Comparison of ENCODE assay signal across 28 cellular contexts in the genomic region with DNA sequence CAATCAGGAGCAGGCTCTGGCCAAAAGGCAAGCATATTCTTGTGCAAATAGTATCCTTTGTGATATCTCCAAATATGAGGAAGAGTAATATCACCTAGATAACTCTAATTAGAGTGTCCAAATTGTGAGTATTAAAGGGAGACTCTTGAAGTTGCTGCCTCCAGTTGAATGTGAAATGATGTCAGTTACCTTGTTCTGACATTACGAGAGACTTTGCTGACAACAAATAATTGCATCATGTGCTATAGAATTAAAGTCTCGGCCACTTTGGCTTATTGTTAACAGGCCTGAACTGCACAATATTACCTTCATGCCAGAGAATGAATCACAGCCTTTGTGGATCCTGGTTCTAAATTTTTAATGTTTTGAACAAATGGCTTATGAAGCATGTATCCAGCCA.
"Had no signal": no experiment of that assay in that cellular context is flagged by ENCODE, and none has a peak within 500 bp of the region (broad histone marks: within the 10 kb centered on the region; RNA-seq: fewer than 3 reads in every experiment).

No MANE protein-coding gene starts in this region.

- H3K4me3 ChIP-seq: gastrocnemius medialis, neural progenitor cell, right lobe of liver, thoracic aorta had no signal

- H3K9me3 ChIP-seq: gastrocnemius medialis, right lobe of liver, thoracic aorta had no signal

- H3K27me3 Mint-ChIP-seq: activated naive CD4-positive, alpha-beta T cell treated with anti-CD3 and anti-CD28 coated beads, Interleukin-2, amount 10 ng/mL, durations not matched to agents 7 days and 5 days; activated naive CD8-positive, alpha-beta T cell treated with anti-CD3 and anti-CD28 coated beads, Interleukin-2, amount 10 ng/mL, durations not matched to agents 7 days and 5 days; central memory CD8-positive, alpha-beta T cell; dendritic cell treated with granulocyte-macrophage colony-stimulating factor and Interleukin-4, amounts not matched to agents 40 ng/mL and 50 ng/mL, for 4 days; naive thymus-derived CD8-positive, alpha-beta T cell had no signal

- H3K4me1 Mint-ChIP-seq: activated naive CD4-positive, alpha-beta T cell treated with anti-CD3 and anti-CD28 coated beads, Interleukin-2, amount 10 ng/mL, durations not matched to agents 7 days and 5 days; activated naive CD8-positive, alpha-beta T cell treated with anti-CD3 and anti-CD28 coated beads, Interleukin-2, amount 10 ng/mL, durations not matched to agents 7 days and 5 days; central memory CD8-positive, alpha-beta T cell; endodermal cell; naive thymus-derived CD8-positive, alpha-beta T cell had no signal

- DNase-seq: activated CD4-positive, alpha-beta T cell treated with anti-CD3 and anti-CD28 coated beads for 4 hours; activated CD4-positive, alpha-beta T cell treated with anti-CD3 and anti-CD28 coated beads, Interleukin-2, amount 50 U/mL, for 48 hours; activated CD8-positive, alpha-beta memory T cell treated with anti-CD3 and anti-CD28 coated beads for 24 hours; activated effector memory CD4-positive, alpha-beta T cell treated with anti-CD3 and anti-CD28 coated beads, Interleukin-2, amount 50 U/mL, for 16 hours; activated naive CD4-positive, alpha-beta T cell treated with anti-CD3 and anti-CD28 coated beads, Interleukin-2, amount 10 ng/mL, durations not matched to agents 7 days and 5 days; activated naive CD8-positive, alpha-beta T cell treated with anti-CD3 and anti-CD28 coated beads, Interleukin-2, amount 10 ng/mL, durations not matched to agents 7 days and 5 days; amniotic stem cell; endodermal cell; gastrocnemius medialis; glutamatergic neuron; left cardiac atrium; left ventricle myocardium superior; naive thymus-derived CD8-positive, alpha-beta T cell; occipital lobe; right lobe of liver; stimulated activated CD4-positive, alpha-beta T cell treated with anti-CD3 and anti-CD28 coated beads, Interleukin-12 subunit alpha, Interleukin-12 subunit beta, amount 100 ng/mL, for 4 hours; stimulated activated CD4-positive, alpha-beta T cell treated with anti-CD3 and anti-CD28 coated beads, Interleukin-4, amount 100 ng/mL, for 1 hour; stimulated activated naive CD8-positive, alpha-beta T cell treated with anti-CD3 and anti-CD28 coated beads, Interleukin-15, Interleukin-2, amounts not matched to agents 100 U/mL and 50 U/mL, for 24 hours; T-helper 2 cell; trophoblast cell had no signal

- H3K27me3 ChIP-seq: gastrocnemius medialis, neural progenitor cell, right lobe of liver had no signal

- H3K4me1 ChIP-seq: gastrocnemius medialis, neural progenitor cell, parathyroid adenoma, right lobe of liver had no signal

- H3K27ac Mint-ChIP-seq: activated naive CD4-positive, alpha-beta T cell treated with anti-CD3 and anti-CD28 coated beads, Interleukin-2, amount 10 ng/mL, durations not matched to agents 7 days and 5 days; activated naive CD8-positive, alpha-beta T cell treated with anti-CD3 and anti-CD28 coated beads, Interleukin-2, amount 10 ng/mL, durations not matched to agents 7 days and 5 days; activated T-helper 1 cell treated with anti-CD3 and anti-CD28 coated beads, Interleukin-12 subunit alpha, Interleukin-12 subunit beta, Interleukin-2, Interleukin-4 antibody, amounts not matched to agents 30 ng/mL and 10 ng/mL and 1 ng/mL, durations not matched to agents 14 hours and 24 hours and 36 hours; dendritic cell treated with granulocyte-macrophage colony-stimulating factor and Interleukin-4, amounts not matched to agents 40 ng/mL and 50 ng/mL, for 4 days; endodermal cell; naive thymus-derived CD8-positive, alpha-beta T cell; neural progenitor cell had no signal

- H3K4me3 Mint-ChIP-seq: activated naive CD4-positive, alpha-beta T cell treated with anti-CD3 and anti-CD28 coated beads, Interleukin-2, amount 10 ng/mL, durations not matched to agents 7 days and 5 days; activated naive CD8-positive, alpha-beta T cell treated with anti-CD3 and anti-CD28 coated beads, Interleukin-2, amount 10 ng/mL, durations not matched to agents 7 days and 5 days; activated T-helper 1 cell treated with anti-CD3 and anti-CD28 coated beads, Interleukin-12 subunit alpha, Interleukin-12 subunit beta, Interleukin-2, Interleukin-4 antibody, amounts not matched to agents 30 ng/mL and 10 ng/mL and 1 ng/mL, durations not matched to agents 14 hours and 24 hours and 36 hours; central memory CD8-positive, alpha-beta T cell; dendritic cell treated with granulocyte-macrophage colony-stimulating factor and Interleukin-4, amounts not matched to agents 40 ng/mL and 50 ng/mL, for 4 days; endodermal cell; naive thymus-derived CD8-positive, alpha-beta T cell; neural progenitor cell had no signal

- FAIRE-seq: astrocyte, urothelium cell line had no signal

- H3K27ac ChIP-seq: gastrocnemius medialis, neural progenitor cell, parathyroid adenoma, right lobe of liver, thoracic aorta had no signal

- H3K9me3 Mint-ChIP-seq: activated naive CD8-positive, alpha-beta T cell treated with anti-CD3 and anti-CD28 coated beads, Interleukin-2, amount 10 ng/mL, durations not matched to agents 7 days and 5 days; activated T-helper 1 cell treated with anti-CD3 and anti-CD28 coated beads, Interleukin-12 subunit alpha, Interleukin-12 subunit beta, Interleukin-2, Interleukin-4 antibody, amounts not matched to agents 30 ng/mL and 10 ng/mL and 1 ng/mL, durations not matched to agents 14 hours and 24 hours and 36 hours; central memory CD8-positive, alpha-beta T cell; dendritic cell treated with granulocyte-macrophage colony-stimulating factor and Interleukin-4, amounts not matched to agents 40 ng/mL and 50 ng/mL, for 4 days; neural progenitor cell had no signal

- H3K36me3 ChIP-seq: gastrocnemius medialis, neural progenitor cell, thoracic aorta had no signal

- ATAC-seq: gastrocnemius medialis; left cardiac atrium; left ventricle myocardium superior; naive thymus-derived CD8-positive, alpha-beta T cell; right lobe of liver; stimulated activated naive CD8-positive, alpha-beta T cell treated with anti-CD3 and anti-CD28 coated beads, Interleukin-15, Interleukin-2, amounts not matched to agents 100 U/mL and 50 U/mL, for 24 hours had no signal
